In the genomic region with DNA sequence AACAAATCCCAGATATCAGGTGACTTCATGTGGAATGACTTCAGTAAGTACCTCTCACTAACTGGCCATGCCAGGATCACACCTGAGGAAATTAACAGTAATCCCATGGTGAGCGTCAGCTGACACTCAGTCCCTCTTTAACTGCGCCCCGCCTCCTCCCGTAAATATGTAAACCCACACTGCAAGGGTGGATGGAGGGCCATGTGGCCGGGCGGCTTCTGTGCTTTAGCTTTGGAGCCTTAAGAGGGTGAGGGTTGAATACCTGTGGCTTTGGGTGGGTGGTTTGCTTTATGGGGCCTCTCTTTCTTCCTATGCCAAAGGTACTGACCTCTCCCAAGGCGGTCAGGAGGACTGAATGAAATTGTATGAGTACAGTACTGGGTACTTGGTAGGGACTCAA, we compare ENCODE assay signal across 26 cellular contexts.
DNase-seq lines count a peak whose midpoint lies in the region; ATAC-seq and TF ChIP-seq lines count a peak whose summit lies in the region.
"Had no signal": no experiment of that assay in that cellular context is flagged by ENCODE, and none has a peak within 500 bp of the region (broad histone marks: within the 10 kb centered on the region; RNA-seq: fewer than 3 reads in every experiment).

No MANE protein-coding gene starts in this region.

- in situ Hi-C loops in gastrocnemius medialis (cut with MboI; ENCODE audit: low sequenced_read_pairs in 4 of 4), result no loop called here

- DNase-seq in NCI-H2196 (lab: John Stamatoyannopoulos, UW; ENCODE audit: unreplicated experiment), result peak; percentile 2
- DNase-seq in NCI-H2196 treated with DMSO at 0.1 percent for 48 hours (lab: John Stamatoyannopoulos, UW; ENCODE audit: unreplicated experiment), result no peak
- DNase-seq in NCI-H2107 (lab: John Stamatoyannopoulos, UW), result peak; percentile 57
- no peak for DNase-seq in WTC11 (ENCODE audit: low spot score)
- peak in 1 of 2 donors; percentile 79 for DNase-seq in upper lobe of left lung
- DNase-seq in gastrocnemius medialis, result no peak
- no peak for DNase-seq in dorsolateral prefrontal cortex
- no peak for DNase-seq in UCSD-AML1 (lab: John Stamatoyannopoulos, UW; ENCODE audit: unreplicated experiment)
- DNase-seq: activated CD4-positive, alpha-beta T cell treated with anti-CD3 and anti-CD28 coated beads for 4 hours; activated CD8-positive, alpha-beta memory T cell treated with anti-CD3 and anti-CD28 coated beads for 24 hours; activated T-cell treated with anti-CD3 and anti-CD28 coated beads, Interleukin-2, amount 50 U/mL, for 24 hours; body of pancreas; CD8-positive, alpha-beta memory T cell; DND-41; effector CD8-positive, alpha-beta T cell; erythroblast; foreskin fibroblast; heart right ventricle; IMR-90; NCI-H1105; NCI-H446 treated with DMSO at 0.1 percent for 48 hours; nucleus accumbens; psoas muscle had no signal

- TF ChIP-seq EP300 in upper lobe of left lung (IDR thresholded peaks at IDR 0.05), result peak in 1 of 4 donors; percentile 30

- H3K9me3 ChIP-seq in upper lobe of left lung (no peaks in the 10 kb centered on the region), gastrocnemius medialis (no peaks in the 10 kb centered on the region)
- H3K9me3 ChIP-seq: body of pancreas, HAP-1, psoas muscle had no signal

- H3K36me3 ChIP-seq in upper lobe of left lung (no peaks in the 10 kb centered on the region), gastrocnemius medialis (no peaks in the 10 kb centered on the region)
- H3K36me3 ChIP-seq: HAP-1, heart right ventricle had no signal

- H3K4me3 ChIP-seq in upper lobe of left lung (no peak overlapping the region), gastrocnemius medialis (no peak overlapping the region), dorsolateral prefrontal cortex (no peak overlapping the region)
- H3K4me3 ChIP-seq: body of pancreas, HAP-1, heart right ventricle, psoas muscle had no signal

- TF ChIP-seq POLR2A in upper lobe of left lung (IDR thresholded peaks at IDR 0.05), result no peak
- no peak for TF ChIP-seq POLR2A in gastrocnemius medialis (IDR thresholded peaks at IDR 0.05)

- peaks cover 19% of the 10 kb centered on the region for H3K4me1 Mint-ChIP-seq in WTC11
- H3K4me1 Mint-ChIP-seq: CD8-positive, alpha-beta memory T cell had no signal

- H3K4me1 ChIP-seq in upper lobe of left lung (no peaks in the 10 kb centered on the region), gastrocnemius medialis (no peaks in the 10 kb centered on the region)
- H3K4me1 ChIP-seq: body of pancreas, HAP-1, heart right ventricle, psoas muscle had no signal

- no peak overlapping the region for H3K27ac ChIP-seq in upper lobe of left lung
- H3K27ac ChIP-seq in gastrocnemius medialis, result no peak overlapping the region
- no peak overlapping the region for H3K27ac ChIP-seq in dorsolateral prefrontal cortex
- H3K27ac ChIP-seq: body of pancreas, heart right ventricle, psoas muscle had no signal

- no peaks in the 10 kb centered on the region for H3K27me3 ChIP-seq in upper lobe of left lung
- no peaks in the 10 kb centered on the region for H3K27me3 ChIP-seq in gastrocnemius medialis
- H3K27me3 ChIP-seq in dorsolateral prefrontal cortex, result peaks cover 0 to 3% (median 0%) of the 10 kb centered on the region in 45 donors

- TF ChIP-seq CTCF in WTC11 (IDR thresholded peaks at IDR 0.05) (no peak), upper lobe of left lung (IDR thresholded peaks at IDR 0.05) (no peak), gastrocnemius medialis (IDR thresholded peaks at IDR 0.05 in 4 of 5, conservative IDR thresholded peaks at IDR 0.05 in 1 of 5) (no peak), dorsolateral prefrontal cortex (IDR thresholded peaks at IDR 0.05 in 54 of 56, conservative IDR thresholded peaks at IDR 0.05 in 2 of 56; ENCODE audit: low read depth in 1 of 56, partially characterized antibody in 56 of 56) (no peak)

- H3K36me3 Mint-ChIP-seq in WTC11, result no peaks in the 10 kb centered on the region
- H3K36me3 Mint-ChIP-seq: type B pancreatic cell had no signal

- no peaks in the 10 kb centered on the region for H3K27me3 Mint-ChIP-seq in WTC11 (ENCODE audit: low read depth)
- H3K27me3 Mint-ChIP-seq: activated T-cell treated with anti-CD3 and anti-CD28 coated beads, Interleukin-2, amount 50 U/mL, for 24 hours had no signal

- intact Hi-C loops in gastrocnemius medialis (cut with DNase I; ENCODE audit: low total_unique reads), result no loop called here
- intact Hi-C loops in dorsolateral prefrontal cortex (cut with DNase I), result no loop called here

- H3K4me3 Mint-ChIP-seq in WTC11, result no peak overlapping the region
- H3K4me3 Mint-ChIP-seq: activated T-cell treated with anti-CD3 and anti-CD28 coated beads, Interleukin-2, amount 50 U/mL, for 24 hours; CD8-positive, alpha-beta memory T cell; T-helper 1 cell treated with Interleukin-12 subunit alpha and Interleukin-12 subunit beta and Interleukin-4 antibody, amounts not matched to agents 30 μg/mL and 1 μg/mL, for 36 hours; type B pancreatic cell had no signal

- peak; percentile 49 for ATAC-seq in WTC11
- peak; percentile 27 to 81 for ATAC-seq in upper lobe of left lung (ENCODE audit: low FRiP score in 2 of 2)
- no peak for ATAC-seq in gastrocnemius medialis
- ATAC-seq: body of pancreas, heart right ventricle, psoas muscle had no signal

- no peak overlapping the region for H3K27ac Mint-ChIP-seq in WTC11
- H3K27ac Mint-ChIP-seq: activated T-cell treated with anti-CD3 and anti-CD28 coated beads, Interleukin-2, amount 50 U/mL, for 24 hours; CD8-positive, alpha-beta memory T cell; T-helper 1 cell treated with Interleukin-12 subunit alpha and Interleukin-12 subunit beta and Interleukin-4 antibody, amounts not matched to agents 30 μg/mL and 1 μg/mL, for 36 hours; type B pancreatic cell had no signal

- CTCF ChIA-PET in WTC11 (lab: Charles Lee), result interaction anchor here (0.7 to 2.2 kb wide), 7 partner anchors 9 to 134 kb away, joined by 3 to 9 read pairs (median 3); no protein-coding TSS in a partner anchor

- H3K9me3 Mint-ChIP-seq in WTC11, result peaks cover 13% of the 10 kb centered on the region
- H3K9me3 Mint-ChIP-seq: T-helper 1 cell treated with Interleukin-12 subunit alpha and Interleukin-12 subunit beta and Interleukin-4 antibody, amounts not matched to agents 30 μg/mL and 1 μg/mL, for 36 hours; type B pancreatic cell had no signal

- WGBS in upper lobe of left lung, 2 donors, result 63 to 69% methylated on average over 5 to 7 of the region's 7 CpGs

- POLR2A ChIA-PET in WTC11 (lab: Charles Lee), result no interaction called here

TF ChIP-seq in WTC11, 78 proteins besides CTCF, POLR2A, EP300 and RAD21 (continues in another document):
- TF ChIP-seq ZBTB43 (CRISPR knock-in tag; IDR thresholded peaks at IDR 0.05) (no peak), IRF1 (CRISPR knock-in tag; IDR thresholded peaks at IDR 0.05) (no peak), ELF4 (CRISPR knock-in tag; IDR thresholded peaks at IDR 0.05; ENCODE audit: low read depth) (no peak)
- TF ChIP-seq, protein P1, sequence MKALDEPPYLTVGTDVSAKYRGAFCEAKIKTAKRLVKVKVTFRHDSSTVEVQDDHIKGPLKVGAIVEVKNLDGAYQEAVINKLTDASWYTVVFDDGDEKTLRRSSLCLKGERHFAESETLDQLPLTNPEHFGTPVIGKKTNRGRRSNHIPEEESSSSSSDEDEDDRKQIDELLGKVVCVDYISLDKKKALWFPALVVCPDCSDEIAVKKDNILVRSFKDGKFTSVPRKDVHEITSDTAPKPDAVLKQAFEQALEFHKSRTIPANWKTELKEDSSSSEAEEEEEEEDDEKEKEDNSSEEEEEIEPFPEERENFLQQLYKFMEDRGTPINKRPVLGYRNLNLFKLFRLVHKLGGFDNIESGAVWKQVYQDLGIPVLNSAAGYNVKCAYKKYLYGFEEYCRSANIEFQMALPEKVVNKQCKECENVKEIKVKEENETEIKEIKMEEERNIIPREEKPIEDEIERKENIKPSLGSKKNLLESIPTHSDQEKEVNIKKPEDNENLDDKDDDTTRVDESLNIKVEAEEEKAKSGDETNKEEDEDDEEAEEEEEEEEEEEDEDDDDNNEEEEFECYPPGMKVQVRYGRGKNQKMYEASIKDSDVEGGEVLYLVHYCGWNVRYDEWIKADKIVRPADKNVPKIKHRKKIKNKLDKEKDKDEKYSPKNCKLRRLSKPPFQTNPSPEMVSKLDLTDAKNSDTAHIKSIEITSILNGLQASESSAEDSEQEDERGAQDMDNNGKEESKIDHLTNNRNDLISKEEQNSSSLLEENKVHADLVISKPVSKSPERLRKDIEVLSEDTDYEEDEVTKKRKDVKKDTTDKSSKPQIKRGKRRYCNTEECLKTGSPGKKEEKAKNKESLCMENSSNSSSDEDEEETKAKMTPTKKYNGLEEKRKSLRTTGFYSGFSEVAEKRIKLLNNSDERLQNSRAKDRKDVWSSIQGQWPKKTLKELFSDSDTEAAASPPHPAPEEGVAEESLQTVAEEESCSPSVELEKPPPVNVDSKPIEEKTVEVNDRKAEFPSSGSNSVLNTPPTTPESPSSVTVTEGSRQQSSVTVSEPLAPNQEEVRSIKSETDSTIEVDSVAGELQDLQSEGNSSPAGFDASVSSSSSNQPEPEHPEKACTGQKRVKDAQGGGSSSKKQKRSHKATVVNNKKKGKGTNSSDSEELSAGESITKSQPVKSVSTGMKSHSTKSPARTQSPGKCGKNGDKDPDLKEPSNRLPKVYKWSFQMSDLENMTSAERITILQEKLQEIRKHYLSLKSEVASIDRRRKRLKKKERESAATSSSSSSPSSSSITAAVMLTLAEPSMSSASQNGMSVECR (CRISPR knock-in tag; IDR thresholded peaks at IDR 0.05; ENCODE audit: borderline replicate concordance), result no peak

Comparison
In these comparisons a context has a peak if more than half of its experiments do, and no peak if none do; other contexts are left out.
1. DNase-seq: peak in NCI-H2196 (single experiment) and NCI-H2107 (single experiment); none in NCI-H2196 treated with DMSO at 0.1 percent for 48 hours (single experiment), WTC11 (single experiment), gastrocnemius medialis (0 of 2), dorsolateral prefrontal cortex (0 of 10) and UCSD-AML1 (single experiment).
2. ATAC-seq: peak in WTC11 (single experiment) and upper lobe of left lung (2 of 2); none in gastrocnemius medialis (0 of 2).